ENCODE assay signal across 11 cellular contexts in the genomic region with DNA sequence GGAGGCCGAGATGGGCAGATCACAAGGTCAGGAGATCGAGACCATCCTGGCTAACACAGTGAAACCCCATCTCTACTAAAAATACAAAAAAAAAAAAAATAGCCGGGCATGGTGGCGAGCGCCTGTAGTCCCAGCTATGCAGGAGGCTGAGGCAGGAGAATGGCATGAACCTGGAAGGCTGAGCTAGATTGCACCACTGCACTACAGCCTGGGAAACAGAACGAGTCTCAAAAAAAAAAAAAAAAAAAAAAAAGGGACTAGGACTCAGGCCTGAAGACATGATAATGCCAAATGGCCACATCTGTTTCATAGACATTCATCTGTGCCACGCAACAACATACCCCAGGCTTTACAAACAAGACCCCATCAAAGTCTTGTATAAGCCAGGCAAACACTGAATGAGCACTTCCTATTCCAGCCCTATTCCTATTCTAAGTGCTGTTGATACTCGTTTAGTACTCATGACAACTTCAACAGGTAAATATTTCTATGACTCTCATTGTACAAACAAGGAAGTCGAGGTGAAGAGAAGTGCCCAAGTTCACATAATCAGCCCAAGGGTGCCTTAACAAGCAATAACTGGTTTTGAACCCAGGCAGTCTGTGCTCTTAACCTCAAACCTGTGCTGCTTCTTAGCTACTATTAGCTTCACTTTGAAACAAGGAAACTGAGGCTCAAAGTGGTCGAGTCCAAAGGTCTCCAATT. TPM values are rescaled to one million over a fixed set of nuclear protein-coding genes. Genes with fewer than 3 reads are reported as not detected.
A peak's percentile ranks its signal among the peaks of the same experiment; 100 is the strongest.
DNase-seq lines count a peak whose midpoint lies in the region; ATAC-seq and TF ChIP-seq lines count a peak whose summit lies in the region.
"Had no signal": no experiment of that assay in that cellular context is flagged by ENCODE, and none has a peak within 500 bp of the region (broad histone marks: within the 10 kb centered on the region; RNA-seq: fewer than 3 reads in every experiment).

No MANE protein-coding gene starts in this region.

- peaks cover 7 to 26% (median 19%) of the 10 kb centered on the region in 4 donors for H3K4me1 ChIP-seq in transverse colon

- in situ Hi-C loops in transverse colon (cut with MboI; ENCODE audit: low pct_ligation_motif_present in 1 of 4, low pct_unique_long_range_greater_than_20kb in 1 of 4, low sequenced_read_pairs in 3 of 4): no loop called here

- CTCF ChIA-PET in activated CD4-positive, alpha-beta memory T cell treated with anti-CD3 and anti-CD28 coated beads, Interleukin-2, amount 10 ng/mL, durations not matched to agents 7 days and 5 days (lab: Charles Lee): interaction anchor here (0.6 to 7.5 kb wide), 3 partner anchors 8 to 158 kb away, joined by 3 to 81 read pairs (median 6); a partner anchor contains a TSS

- peak overlapping the region; percentile 95 to 99 (median 97) for H3K27ac ChIP-seq in transverse colon
- no peak overlapping the region for H3K27ac ChIP-seq in caudate nucleus (ENCODE audit: low read depth, low read length)

- POLR2A ChIA-PET in activated CD4-positive, alpha-beta memory T cell treated with anti-CD3 and anti-CD28 coated beads, Interleukin-2, amount 10 ng/mL, durations not matched to agents 7 days and 5 days (lab: Charles Lee): interaction anchor here (1.4 to 4.0 kb wide), 2 partner anchors 9 to 15 kb away, joined by 3 to 82 read pairs; a partner anchor contains a TSS

- no peak for TF ChIP-seq POLR2A in transverse colon (IDR thresholded peaks at IDR 0.05)

- H3K4me1 Mint-ChIP-seq in activated naive CD4-positive, alpha-beta T cell treated with anti-CD3 and anti-CD28 coated beads, Interleukin-2, amount 50 U/mL, for 24 hours: peaks cover 51% of the 10 kb centered on the region
- peaks cover 50% of the 10 kb centered on the region for H3K4me1 Mint-ChIP-seq in activated CD4-positive, alpha-beta memory T cell treated with anti-CD3 and anti-CD28 coated beads, Interleukin-2, amount 10 ng/mL, durations not matched to agents 7 days and 5 days

- peaks cover 3% of the 10 kb centered on the region for H3K36me3 Mint-ChIP-seq in activated naive CD4-positive, alpha-beta T cell treated with anti-CD3 and anti-CD28 coated beads, Interleukin-2, amount 50 U/mL, for 24 hours
- peaks cover 10% of the 10 kb centered on the region for H3K36me3 Mint-ChIP-seq in activated CD4-positive, alpha-beta memory T cell treated with anti-CD3 and anti-CD28 coated beads, Interleukin-2, amount 10 ng/mL, durations not matched to agents 7 days and 5 days (ENCODE audit: low read depth)

- no peaks in the 10 kb centered on the region for H3K27me3 Mint-ChIP-seq in activated naive CD4-positive, alpha-beta T cell treated with anti-CD3 and anti-CD28 coated beads, Interleukin-2, amount 50 U/mL, for 24 hours
- no peaks in the 10 kb centered on the region for H3K27me3 Mint-ChIP-seq in activated CD4-positive, alpha-beta memory T cell treated with anti-CD3 and anti-CD28 coated beads, Interleukin-2, amount 10 ng/mL, durations not matched to agents 7 days and 5 days

- no peak overlapping the region for H3K4me3 ChIP-seq in transverse colon

- no peak for TF ChIP-seq CTCF in transverse colon (IDR thresholded peaks at IDR 0.05)

- no peaks in the 10 kb centered on the region for H3K9me3 ChIP-seq in transverse colon
- H3K9me3 ChIP-seq: Peyer's patch had no signal

- no peaks in the 10 kb centered on the region for H3K27me3 ChIP-seq in transverse colon
- H3K27me3 ChIP-seq: Peyer's patch had no signal

- H3K4me3 Mint-ChIP-seq in activated naive CD4-positive, alpha-beta T cell treated with anti-CD3 and anti-CD28 coated beads, Interleukin-2, amount 50 U/mL, for 24 hours: peak overlapping the region; percentile 97
- peak overlapping the region; percentile 87 for H3K4me3 Mint-ChIP-seq in activated CD4-positive, alpha-beta memory T cell treated with anti-CD3 and anti-CD28 coated beads, Interleukin-2, amount 10 ng/mL, durations not matched to agents 7 days and 5 days

- intact Hi-C loops in left colon (cut with DNase I, micrococcal nuclease) (no loop called here), transverse colon (cut with DNase I; ENCODE audit: low total_unique reads) (no loop called here)

- H3K27ac Mint-ChIP-seq in activated naive CD4-positive, alpha-beta T cell treated with anti-CD3 and anti-CD28 coated beads, Interleukin-2, amount 50 U/mL, for 24 hours: peak overlapping the region; percentile 100
- H3K27ac Mint-ChIP-seq in activated CD4-positive, alpha-beta memory T cell treated with anti-CD3 and anti-CD28 coated beads, Interleukin-2, amount 10 ng/mL, durations not matched to agents 7 days and 5 days: peak overlapping the region; percentile 93

- WGBS in transverse colon (ENCODE audit: low coverage in 1 of 2), 2 donors: 69 to 85% methylated on average over 6 to 10 of the region's 10 CpGs

- H3K9me3 Mint-ChIP-seq in activated naive CD4-positive, alpha-beta T cell treated with anti-CD3 and anti-CD28 coated beads, Interleukin-2, amount 50 U/mL, for 24 hours: no peaks in the 10 kb centered on the region
- no peaks in the 10 kb centered on the region for H3K9me3 Mint-ChIP-seq in activated CD4-positive, alpha-beta memory T cell treated with anti-CD3 and anti-CD28 coated beads, Interleukin-2, amount 10 ng/mL, durations not matched to agents 7 days and 5 days

- no peaks in the 10 kb centered on the region for H3K36me3 ChIP-seq in transverse colon
- H3K36me3 ChIP-seq: Peyer's patch had no signal

- DNase-seq in activated naive CD4-positive, alpha-beta T cell treated with Interleukin-2 at 50 U/mL for 16 hours: no peak
- no peak for DNase-seq in activated CD4-positive, alpha-beta memory T cell treated with anti-CD3 and anti-CD28 coated beads, Interleukin-2, amount 10 ng/mL, durations not matched to agents 7 days and 5 days
- DNase-seq in left colon: no peak
- no peak for DNase-seq in transverse colon
- no peak for DNase-seq in left lobe of liver (ENCODE audit: low spot score)
- DNase-seq in caudate nucleus (lab: John Stamatoyannopoulos, UW): no peak
- DNase-seq: GOT3, NCI-H1930, Peyer's patch had no signal

- ATAC-seq in left colon (peak; percentile 62), left lobe of liver (no peak), HG03342 (IDR thresholded peaks at IDR 0.05; ENCODE audit: unreplicated experiment) (no peak)

- TF ChIP-seq EP300 in transverse colon (IDR thresholded peaks at IDR 0.05; ENCODE audit: low read depth): no peak

RNA-seq across cellular contexts. Expression of a gene that starts 1.7 kb away (rescaled TPM):
- total RNA-seq in activated CD4-positive, alpha-beta memory T cell treated with anti-CD3 and anti-CD28 coated beads, Interleukin-2, amount 10 ng/mL, durations not matched to agents 7 days and 5 days: 10 to 100 TPM; 10.8 to 11.2 TPM
- total RNA-seq in left colon: 1 to 10 TPM; 6.2 to 8.6 TPM
- total RNA-seq in transverse colon: 1 to 10 TPM in 2 of 4 donors, not detected in 2; 6.4 to 9.3 TPM
- total RNA-seq in left lobe of liver: 2.1 TPM

RNA-seq across cellular contexts. Expression of a gene that starts 8.6 kb away (rescaled TPM):
- 100 to 1,000 TPM; 236 to 247 TPM for total RNA-seq in activated CD4-positive, alpha-beta memory T cell treated with anti-CD3 and anti-CD28 coated beads, Interleukin-2, amount 10 ng/mL, durations not matched to agents 7 days and 5 days
- 10 to 100 TPM in 1 of 2 donors, 1 to 10 TPM in 1; 7.4 to 14.7 TPM for total RNA-seq in left colon
- total RNA-seq in transverse colon: 10 to 100 TPM in 2 of 4 donors, 1 to 10 TPM in 2; 4.4 to 30.3 (median 9.7) TPM
- 7.9 TPM for total RNA-seq in left lobe of liver

RNA-seq across cellular contexts. Expression of a gene that starts 14.0 kb away (rescaled TPM):
- 1 to 10 TPM; 8.0 to 9.6 TPM for total RNA-seq in activated CD4-positive, alpha-beta memory T cell treated with anti-CD3 and anti-CD28 coated beads, Interleukin-2, amount 10 ng/mL, durations not matched to agents 7 days and 5 days
- total RNA-seq in left colon (1 to 10 TPM; 2.8 to 4.9 TPM), transverse colon (10 to 100 TPM in 1 of 4 donors, 1 to 10 TPM in 2, not detected in 1; 4.8 to 11.4 (median 9.4) TPM), left lobe of liver (3.1 TPM)

RNA-seq across cellular contexts. Expression of a gene that starts 34.9 kb away (rescaled TPM):
- 10 to 100 TPM; 18.8 to 25.2 TPM for total RNA-seq in activated CD4-positive, alpha-beta memory T cell treated with anti-CD3 and anti-CD28 coated beads, Interleukin-2, amount 10 ng/mL, durations not matched to agents 7 days and 5 days
- 10 to 100 TPM; 11.8 to 12.7 TPM for total RNA-seq in left colon
- 10 to 100 TPM in 3 of 4 donors, 1 to 10 TPM in 1; 4.0 to 20.6 (median 10.8) TPM for total RNA-seq in transverse colon
- 13.2 TPM for total RNA-seq in left lobe of liver

RNA-seq across cellular contexts. Expression of a gene that starts 35.3 kb away (rescaled TPM):
- total RNA-seq in activated CD4-positive, alpha-beta memory T cell treated with anti-CD3 and anti-CD28 coated beads, Interleukin-2, amount 10 ng/mL, durations not matched to agents 7 days and 5 days: 10 to 100 TPM; 17.9 to 27.1 TPM
- total RNA-seq in left colon (10 to 100 TPM; 17.3 to 20.4 TPM), transverse colon (10 to 100 TPM; 12.0 to 29.9 (median 20.9) TPM), left lobe of liver (64.4 TPM)

Comparison
In these comparisons a context has a peak if more than half of its experiments do, and no peak if none do; other contexts are left out.
1. RNA of a gene that starts 8.6 kb away (total RNA-seq): 236 to 247 TPM in activated CD4-positive, alpha-beta memory T cell treated with anti-CD3 and anti-CD28 coated beads, Interleukin-2, amount 10 ng/mL, durations not matched to agents 7 days and 5 days; 7.4 to 14.7 TPM in left colon, 4.4 to 30.3 TPM in transverse colon and 7.9 TPM in left lobe of liver (single experiment); every median in the first group is over 4 times any median in the second.